In the genomic region with DNA sequence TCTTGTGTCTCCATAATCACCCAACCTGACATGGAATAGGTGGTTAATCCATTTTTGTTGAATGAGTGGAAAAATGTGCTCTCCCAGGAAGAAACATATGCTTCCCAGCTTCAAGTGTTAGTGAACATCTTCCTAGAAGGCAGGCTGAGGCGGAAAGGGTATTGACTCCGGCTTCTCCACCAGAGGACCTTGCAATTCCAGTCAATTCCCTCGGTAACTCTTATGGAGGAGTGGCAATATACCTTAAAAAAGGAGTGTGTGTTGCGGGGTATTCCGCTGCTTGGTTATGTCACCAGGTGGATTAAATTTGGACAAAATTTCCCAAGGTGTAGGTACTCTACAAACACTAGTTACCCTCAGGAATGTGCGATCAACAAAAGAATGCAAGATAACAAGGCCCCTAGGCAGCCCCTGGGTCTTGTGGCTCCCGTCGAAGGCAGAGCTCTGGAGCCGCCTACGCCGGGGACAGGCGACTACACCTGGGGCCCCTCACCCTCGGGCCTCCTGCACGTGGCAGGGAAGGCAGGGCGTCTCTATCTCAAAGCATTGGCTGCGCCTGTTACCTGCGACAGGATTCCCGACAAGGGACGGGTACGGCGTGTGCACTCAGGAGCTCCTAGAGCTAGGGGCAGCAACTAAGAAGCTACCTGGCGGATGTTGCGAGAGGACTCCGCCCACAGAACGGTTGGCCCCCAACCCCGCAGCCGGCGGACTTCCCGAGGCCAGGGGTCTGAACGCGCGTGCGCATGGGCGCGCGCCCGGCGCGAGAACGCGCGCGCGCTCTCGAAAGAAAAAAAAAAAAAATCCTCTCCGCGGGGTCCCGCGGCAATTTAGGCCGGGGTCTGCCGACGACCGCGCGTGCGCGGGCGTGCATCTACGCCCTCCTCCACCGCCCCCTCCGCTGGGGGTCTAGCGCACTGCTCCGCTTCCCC, we compare ENCODE assay signal across 8 cellular contexts. TPM values are rescaled to one million over a fixed set of nuclear protein-coding genes. Genes with fewer than 3 reads are reported as not detected.
A peak's percentile ranks its signal among the peaks of the same experiment; 100 is the strongest.
DNase-seq lines count a peak whose midpoint lies in the region; ATAC-seq and TF ChIP-seq lines count a peak whose summit lies in the region.

A gene (minus strand): TSS at position 659 of the 932 bp plus-strand sequence. CDS start 8,355 bp downstream, outside the sequence.

- intact Hi-C loops in activated T-helper 1 cell treated with anti-CD3 and anti-CD28 coated beads, Interleukin-12 subunit alpha, Interleukin-12 subunit beta, Interleukin-2, Interleukin-4 antibody, amounts not matched to agents 30 ng/mL and 10 ng/mL and 1 ng/mL, durations not matched to agents 14 hours and 24 hours and 36 hours (cut with micrococcal nuclease), result loop anchor here (1.0 to 10.0 kb wide), 8 partner anchors 96 to 989 kb away; a partner anchor contains a TSS
- intact Hi-C loops in vagina (cut with DNase I), result loop anchor here (10.0 kb wide), 1 partner anchor 319 kb away; a partner anchor contains a TSS

- H3K4me3 ChIP-seq in NT2/D1 (ENCODE audit: insufficient read length, low read depth) (peak within 1 kb of the TSS; percentile 84), foreskin fibroblast (ENCODE audit: low read depth in 1 of 2, low read length in 2 of 2) (peak within 1 kb of the TSS; percentile 82 to 96), vagina (peak within 1 kb of the TSS; percentile 69 to 77)

- H3K4me1 ChIP-seq in NT2/D1 (ENCODE audit: insufficient read depth, insufficient read length), result no peaks in the 10 kb centered on the region
- peaks cover 16% of the 10 kb centered on the region for H3K4me1 ChIP-seq in vagina

- H3K4me1 Mint-ChIP-seq in activated T-helper 1 cell treated with anti-CD3 and anti-CD28 coated beads, Interleukin-12 subunit alpha, Interleukin-12 subunit beta, Interleukin-2, Interleukin-4 antibody, amounts not matched to agents 30 ng/mL and 10 ng/mL and 1 ng/mL, durations not matched to agents 14 hours and 24 hours and 36 hours (ENCODE audit: low read depth), result peaks cover 17% of the 10 kb centered on the region
- H3K4me1 Mint-ChIP-seq in osteocyte (ENCODE audit: unreplicated experiment), result peaks cover 17% of the 10 kb centered on the region

- H3K9me3 ChIP-seq in NT2/D1 (ENCODE audit: insufficient read depth, low read length), result no peaks in the 10 kb centered on the region
- no peaks in the 10 kb centered on the region for H3K9me3 ChIP-seq in vagina

- peak within 1 kb of the TSS; percentile 72 for H3K27ac ChIP-seq in vagina

- peak within 1 kb of the TSS; percentile 68 for H3K27ac Mint-ChIP-seq in activated T-helper 1 cell treated with anti-CD3 and anti-CD28 coated beads, Interleukin-12 subunit alpha, Interleukin-12 subunit beta, Interleukin-2, Interleukin-4 antibody, amounts not matched to agents 30 ng/mL and 10 ng/mL and 1 ng/mL, durations not matched to agents 14 hours and 24 hours and 36 hours
- H3K27ac Mint-ChIP-seq in osteocyte (ENCODE audit: unreplicated experiment), result peak within 1 kb of the TSS; percentile 83

- H3K36me3 Mint-ChIP-seq in activated T-helper 1 cell treated with anti-CD3 and anti-CD28 coated beads, Interleukin-12 subunit alpha, Interleukin-12 subunit beta, Interleukin-2, Interleukin-4 antibody, amounts not matched to agents 30 ng/mL and 10 ng/mL and 1 ng/mL, durations not matched to agents 14 hours and 24 hours and 36 hours (ENCODE audit: low read depth), result no peaks in the 10 kb centered on the region
- no peaks in the 10 kb centered on the region for H3K36me3 Mint-ChIP-seq in osteocyte (ENCODE audit: unreplicated experiment)

- H3K4me3 Mint-ChIP-seq in activated T-helper 1 cell treated with anti-CD3 and anti-CD28 coated beads, Interleukin-12 subunit alpha, Interleukin-12 subunit beta, Interleukin-2, Interleukin-4 antibody, amounts not matched to agents 30 ng/mL and 10 ng/mL and 1 ng/mL, durations not matched to agents 14 hours and 24 hours and 36 hours, result peak within 1 kb of the TSS; percentile 93
- peak within 1 kb of the TSS; percentile 92 for H3K4me3 Mint-ChIP-seq in osteocyte (ENCODE audit: unreplicated experiment)

- peak; percentile 61 for DNase-seq in NT2/D1 (ENCODE audit: low read depth, low spot score)
- DNase-seq in activated T-helper 1 cell treated with anti-CD3 and anti-CD28 coated beads, Interleukin-12 subunit alpha, Interleukin-12 subunit beta, Interleukin-2, Interleukin-4 antibody, amounts not matched to agents 30 ng/mL and 10 ng/mL and 1 ng/mL, durations not matched to agents 14 hours and 24 hours and 36 hours (ENCODE audit: low spot score), result peak; percentile 1
- peak; percentile 29 to 61 for DNase-seq in foreskin fibroblast
- DNase-seq in osteocyte (ENCODE audit: extremely low spot score, unreplicated experiment), result no peak
- DNase-seq in vagina (ENCODE audit: extremely low spot score in 2 of 2), result no peak
- DNase-seq in NCI-H446 treated with DMSO at 0.1 percent for 48 hours (lab: John Stamatoyannopoulos, UW), result no peak

- TF ChIP-seq POLR2A in vagina (IDR thresholded peaks at IDR 0.05), result no peak

- TF ChIP-seq CTCF in foreskin fibroblast (IDR thresholded peaks at IDR 0.05; ENCODE audit: low read depth, low read length) (peak; percentile 18), osteocyte (IDR thresholded peaks at IDR 0.05) (peak; percentile 22), vagina (IDR thresholded peaks at IDR 0.05) (no peak)

- H3K9ac ChIP-seq in NT2/D1 (ENCODE audit: insufficient read length, low read depth), result peak within 1 kb of the TSS; percentile 85

- H3K27me3 ChIP-seq in NT2/D1 (ENCODE audit: insufficient read depth, insufficient read length) (no peaks in the 10 kb centered on the region), vagina (no peaks in the 10 kb centered on the region)

- H3K9me3 Mint-ChIP-seq in activated T-helper 1 cell treated with anti-CD3 and anti-CD28 coated beads, Interleukin-12 subunit alpha, Interleukin-12 subunit beta, Interleukin-2, Interleukin-4 antibody, amounts not matched to agents 30 ng/mL and 10 ng/mL and 1 ng/mL, durations not matched to agents 14 hours and 24 hours and 36 hours, result no peaks in the 10 kb centered on the region
- H3K9me3 Mint-ChIP-seq in osteocyte (ENCODE audit: unreplicated experiment), result no peaks in the 10 kb centered on the region

- peak; percentile 33 for ATAC-seq in GM18498 (IDR thresholded peaks at IDR 0.05; ENCODE audit: unreplicated experiment)
- ATAC-seq in HG03159 (IDR thresholded peaks at IDR 0.05; ENCODE audit: unreplicated experiment), result peak; percentile 26

- H3K36me3 ChIP-seq in NT2/D1 (ENCODE audit: insufficient read depth, insufficient read length, low read length), result no peaks in the 10 kb centered on the region
- H3K36me3 ChIP-seq in vagina, result no peaks in the 10 kb centered on the region

- H3K27me3 Mint-ChIP-seq in activated T-helper 1 cell treated with anti-CD3 and anti-CD28 coated beads, Interleukin-12 subunit alpha, Interleukin-12 subunit beta, Interleukin-2, Interleukin-4 antibody, amounts not matched to agents 30 ng/mL and 10 ng/mL and 1 ng/mL, durations not matched to agents 14 hours and 24 hours and 36 hours (ENCODE audit: insufficient read depth), result peaks cover 2% of the 10 kb centered on the region
- no peaks in the 10 kb centered on the region for H3K27me3 Mint-ChIP-seq in osteocyte (ENCODE audit: unreplicated experiment)

RNA-seq across cellular contexts. Expression of the gene that starts here (rescaled TPM):
- total RNA-seq in activated T-helper 1 cell treated with anti-CD3 and anti-CD28 coated beads, Interleukin-12 subunit alpha, Interleukin-12 subunit beta, Interleukin-2, Interleukin-4 antibody, amounts not matched to agents 30 ng/mL and 10 ng/mL and 1 ng/mL, durations not matched to agents 14 hours and 24 hours and 36 hours, result not detected in 2 replicates
- not detected in 2 replicates for total RNA-seq in osteocyte
- total RNA-seq in vagina, result not detected

Comparison
In these comparisons a context has a peak if more than half of its experiments do, and no peak if none do; other contexts are left out.
1. Peak in DNase-seq in activated T-helper 1 cell treated with anti-CD3 and anti-CD28 coated beads, Interleukin-12 subunit alpha, Interleukin-12 subunit beta, Interleukin-2, Interleukin-4 antibody, amounts not matched to agents 30 ng/mL and 10 ng/mL and 1 ng/mL, durations not matched to agents 14 hours and 24 hours and 36 hours; RNA of the gene not detected or under 1 TPM.
2. DNase-seq: peak in NT2/D1 (single experiment) and foreskin fibroblast (2 of 2); none in osteocyte (single experiment), vagina (0 of 2) and NCI-H446 treated with DMSO at 0.1 percent for 48 hours (single experiment).
3. CTCF ChIP-seq: peak in foreskin fibroblast (single experiment) and osteocyte (single experiment); none in vagina (0 of 3).
4. Peak in every context shown above with its lines, with median percentiles within 50 percentile points of each other: H3K4me3 ChIP-seq.